Comparison of ENCODE assay signal across 8 cellular contexts in genomic region chr7:12490105-12490688, GRCh38.
DNase-seq lines count a peak whose midpoint lies in the region; ATAC-seq and TF ChIP-seq lines count a peak whose summit lies in the region.

No MANE protein-coding gene starts in this region.

- no peaks in the 10 kb centered on the region for H3K36me3 Mint-ChIP-seq in nephron progenitor cell (ENCODE audit: low read depth)

- no peaks in the 10 kb centered on the region for H3K9me3 ChIP-seq in gastroesophageal sphincter

- TF ChIP-seq POLR2A in gastroesophageal sphincter (IDR thresholded peaks at IDR 0.05): no peak

- no peaks in the 10 kb centered on the region for H3K4me1 ChIP-seq in gastroesophageal sphincter

- TF ChIP-seq EP300 in gastroesophageal sphincter (IDR thresholded peaks at IDR 0.05): no peak

- no peak overlapping the region for H3K27ac ChIP-seq in gastroesophageal sphincter

- DNase-seq in D341Med (ENCODE audit: low spot score) (peak; percentile 25), NCI-H748 treated with DMSO at 0.1 percent for 48 hours (lab: John Stamatoyannopoulos, UW) (peak; percentile 82), cerebellum (ENCODE audit: low spot score) (peak; percentile 10), nephron progenitor cell (no peak), OCI-M2 (lab: John Stamatoyannopoulos, UW; ENCODE audit: unreplicated experiment) (no peak)

- H3K4me3 Mint-ChIP-seq in nephron progenitor cell: no peak overlapping the region

- no peaks in the 10 kb centered on the region for H3K36me3 ChIP-seq in gastroesophageal sphincter

- ATAC-seq in GM19452 (IDR thresholded peaks at IDR 0.05; ENCODE audit: unreplicated experiment) (peak; percentile 70), HG03521 (IDR thresholded peaks at IDR 0.05; ENCODE audit: unreplicated experiment) (peak; percentile 62), gastroesophageal sphincter (no peak)

- TF ChIP-seq CTCF in nephron progenitor cell (IDR thresholded peaks at IDR 0.05): peak; percentile 54
- peak in 2 of 4 experiments; percentile 25 to 31 for TF ChIP-seq CTCF in gastroesophageal sphincter (IDR thresholded peaks at IDR 0.05)

- WGBS in gastroesophageal sphincter (ENCODE audit: low coverage in 1 of 2), 2 donors: 24 to 31% methylated on average over 2 of the region's 2 CpGs

- H3K27me3 ChIP-seq in gastroesophageal sphincter: no peaks in the 10 kb centered on the region

- no peak overlapping the region for H3K4me3 ChIP-seq in gastroesophageal sphincter

- no peaks in the 10 kb centered on the region for H3K9me3 Mint-ChIP-seq in nephron progenitor cell

- H3K4me1 Mint-ChIP-seq in nephron progenitor cell: no peaks in the 10 kb centered on the region

- no peak overlapping the region for H3K27ac Mint-ChIP-seq in nephron progenitor cell

- H3K27me3 Mint-ChIP-seq in nephron progenitor cell (ENCODE audit: low read depth, poor library complexity): no peaks in the 10 kb centered on the region

Comparison
In these comparisons a context has a peak if more than half of its experiments do, and no peak if none do; other contexts are left out.
1. DNase-seq: peak in D341Med (single experiment), NCI-H748 treated with DMSO at 0.1 percent for 48 hours (single experiment) and cerebellum (single experiment); none in nephron progenitor cell (single experiment) and OCI-M2 (single experiment).